2 cellular contexts compared by ENCODE assay signal in the genomic region with DNA sequence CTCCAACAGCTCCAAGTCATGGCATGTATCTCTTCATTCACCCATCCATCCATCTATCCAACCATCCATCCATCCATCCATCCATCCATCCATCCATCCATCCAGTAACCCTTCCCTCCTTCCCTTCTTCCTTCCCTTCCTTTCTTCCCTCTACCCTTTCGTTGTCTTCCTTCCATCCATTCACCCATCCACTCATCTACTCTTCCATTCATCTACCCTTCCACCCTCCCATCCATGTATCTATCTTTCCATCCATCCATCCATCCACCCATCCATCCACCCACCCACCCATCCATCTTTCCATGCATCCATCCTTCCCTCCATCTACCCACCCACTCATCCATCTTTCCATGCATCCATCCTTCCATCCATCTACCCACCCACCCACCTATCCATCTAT.
A peak's percentile ranks its signal among the peaks of the same experiment; 100 is the strongest.
TF ChIP-seq lines count a peak whose summit lies in the region.

No MANE protein-coding gene starts in this region.

TF ChIP-seq in HEK293, 187 proteins besides CTCF, POLR2A, EP300 and RAD21 (continued from another document):
- TF ChIP-seq YY1 (tag by site-specific recombination; IDR thresholded peaks at IDR 0.05), result no peak
- no peak for TF ChIP-seq GLIS2 (tag by site-specific recombination; IDR thresholded peaks at IDR 0.05)
- no peak for TF ChIP-seq SP2 (tag by site-specific recombination; IDR thresholded peaks at IDR 0.05)
- TF ChIP-seq ZNF843 (tag by site-specific recombination; IDR thresholded peaks at IDR 0.05), result no peak
- no peak for TF ChIP-seq ZNF629 (tag by site-specific recombination; IDR thresholded peaks at IDR 0.05)
- TF ChIP-seq ZNF521 (tag by site-specific recombination; IDR thresholded peaks at IDR 0.05), result 0 out of 2 replicates have a peak, but pooled peaks have one; percentile 47
- peak; percentile 70 for TF ChIP-seq ZBTB17 (tag by site-specific recombination; IDR thresholded peaks at IDR 0.05)
- TF ChIP-seq GLIS1 (tag by site-specific recombination; IDR thresholded peaks at IDR 0.05), result no peak
- TF ChIP-seq, protein P1, sequence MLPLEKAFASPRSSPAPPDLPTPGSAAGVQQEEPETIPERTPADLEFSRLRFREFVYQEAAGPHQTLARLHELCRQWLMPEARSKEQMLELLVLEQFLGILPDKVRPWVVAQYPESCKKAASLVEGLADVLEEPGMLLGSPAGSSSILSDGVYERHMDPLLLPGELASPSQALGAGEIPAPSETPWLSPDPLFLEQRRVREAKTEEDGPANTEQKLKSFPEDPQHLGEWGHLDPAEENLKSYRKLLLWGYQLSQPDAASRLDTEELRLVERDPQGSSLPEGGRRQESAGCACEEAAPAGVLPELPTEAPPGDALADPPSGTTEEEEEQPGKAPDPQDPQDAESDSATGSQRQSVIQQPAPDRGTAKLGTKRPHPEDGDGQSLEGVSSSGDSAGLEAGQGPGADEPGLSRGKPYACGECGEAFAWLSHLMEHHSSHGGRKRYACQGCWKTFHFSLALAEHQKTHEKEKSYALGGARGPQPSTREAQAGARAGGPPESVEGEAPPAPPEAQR (tag by site-specific recombination; IDR thresholded peaks at IDR 0.05), result no peak
- TF ChIP-seq YY2 (tag by site-specific recombination; IDR thresholded peaks at IDR 0.05), result 0 out of 2 replicates have a peak, but pooled peaks have one; percentile 20
- no peak for TF ChIP-seq ZNF747 (tag by site-specific recombination; IDR thresholded peaks at IDR 0.05)
- TF ChIP-seq ZNF473 (tag by site-specific recombination; IDR thresholded peaks at IDR 0.05), result no peak
- TF ChIP-seq ZNF248 (tag by site-specific recombination; IDR thresholded peaks at IDR 0.05), result no peak
- TF ChIP-seq, protein P2, sequence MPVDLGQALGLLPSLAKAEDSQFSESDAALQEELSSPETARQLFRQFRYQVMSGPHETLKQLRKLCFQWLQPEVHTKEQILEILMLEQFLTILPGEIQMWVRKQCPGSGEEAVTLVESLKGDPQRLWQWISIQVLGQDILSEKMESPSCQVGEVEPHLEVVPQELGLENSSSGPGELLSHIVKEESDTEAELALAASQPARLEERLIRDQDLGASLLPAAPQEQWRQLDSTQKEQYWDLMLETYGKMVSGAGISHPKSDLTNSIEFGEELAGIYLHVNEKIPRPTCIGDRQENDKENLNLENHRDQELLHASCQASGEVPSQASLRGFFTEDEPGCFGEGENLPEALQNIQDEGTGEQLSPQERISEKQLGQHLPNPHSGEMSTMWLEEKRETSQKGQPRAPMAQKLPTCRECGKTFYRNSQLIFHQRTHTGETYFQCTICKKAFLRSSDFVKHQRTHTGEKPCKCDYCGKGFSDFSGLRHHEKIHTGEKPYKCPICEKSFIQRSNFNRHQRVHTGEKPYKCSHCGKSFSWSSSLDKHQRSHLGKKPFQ (tag by site-specific recombination; IDR thresholded peaks at IDR 0.05), result no peak
- TF ChIP-seq, protein P3, sequence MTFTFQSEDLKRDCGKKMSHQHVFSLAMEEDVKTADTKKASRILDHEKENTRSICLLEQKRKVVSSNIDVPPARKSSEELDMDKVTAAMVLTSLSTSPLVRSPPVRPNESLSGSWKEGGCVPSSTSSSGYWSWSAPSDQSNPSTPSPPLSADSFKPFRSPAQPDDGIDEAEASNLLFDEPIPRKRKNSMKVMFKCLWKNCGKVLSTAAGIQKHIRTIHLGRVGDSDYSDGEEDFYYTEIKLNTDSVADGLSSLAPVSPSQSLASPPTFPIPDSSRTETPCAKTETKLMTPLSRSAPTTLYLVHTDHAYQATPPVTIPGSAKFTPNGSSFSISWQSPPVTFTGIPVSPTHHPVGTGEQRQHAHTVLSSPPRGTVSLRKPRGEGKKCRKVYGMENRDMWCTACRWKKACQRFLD (tag by site-specific recombination; IDR thresholded peaks at IDR 0.05), result no peak
- peak; percentile 94 for TF ChIP-seq ZNF366 (tag by site-specific recombination; conservative IDR thresholded peaks at IDR 0.05)
- TF ChIP-seq ZNF394 (tag by site-specific recombination; IDR thresholded peaks at IDR 0.05; ENCODE audit: borderline replicate concordance), result no peak
- TF ChIP-seq ZNF311 (tag by site-specific recombination; IDR thresholded peaks at IDR 0.05; ENCODE audit: borderline replicate concordance), result 0 out of 2 replicates have a peak, but pooled peaks have one; percentile 79
- no peak for TF ChIP-seq ZNF16 (tag by site-specific recombination; IDR thresholded peaks at IDR 0.05; ENCODE audit: low read depth)
- TF ChIP-seq, protein P4, sequence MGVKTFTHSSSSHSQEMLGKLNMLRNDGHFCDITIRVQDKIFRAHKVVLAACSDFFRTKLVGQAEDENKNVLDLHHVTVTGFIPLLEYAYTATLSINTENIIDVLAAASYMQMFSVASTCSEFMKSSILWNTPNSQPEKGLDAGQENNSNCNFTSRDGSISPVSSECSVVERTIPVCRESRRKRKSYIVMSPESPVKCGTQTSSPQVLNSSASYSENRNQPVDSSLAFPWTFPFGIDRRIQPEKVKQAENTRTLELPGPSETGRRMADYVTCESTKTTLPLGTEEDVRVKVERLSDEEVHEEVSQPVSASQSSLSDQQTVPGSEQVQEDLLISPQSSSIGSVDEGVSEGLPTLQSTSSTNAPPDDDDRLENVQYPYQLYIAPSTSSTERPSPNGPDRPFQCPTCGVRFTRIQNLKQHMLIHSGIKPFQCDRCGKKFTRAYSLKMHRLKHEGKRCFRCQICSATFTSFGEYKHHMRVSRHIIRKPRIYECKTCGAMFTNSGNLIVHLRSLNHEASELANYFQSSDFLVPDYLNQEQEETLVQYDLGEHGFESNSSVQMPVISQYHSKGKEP (tag by site-specific recombination; IDR thresholded peaks at IDR 0.05), result no peak

TF ChIP-seq in K562, 482 proteins besides CTCF, POLR2A, EP300 and RAD21 (continued from another document):
- TF ChIP-seq, protein P5, sequence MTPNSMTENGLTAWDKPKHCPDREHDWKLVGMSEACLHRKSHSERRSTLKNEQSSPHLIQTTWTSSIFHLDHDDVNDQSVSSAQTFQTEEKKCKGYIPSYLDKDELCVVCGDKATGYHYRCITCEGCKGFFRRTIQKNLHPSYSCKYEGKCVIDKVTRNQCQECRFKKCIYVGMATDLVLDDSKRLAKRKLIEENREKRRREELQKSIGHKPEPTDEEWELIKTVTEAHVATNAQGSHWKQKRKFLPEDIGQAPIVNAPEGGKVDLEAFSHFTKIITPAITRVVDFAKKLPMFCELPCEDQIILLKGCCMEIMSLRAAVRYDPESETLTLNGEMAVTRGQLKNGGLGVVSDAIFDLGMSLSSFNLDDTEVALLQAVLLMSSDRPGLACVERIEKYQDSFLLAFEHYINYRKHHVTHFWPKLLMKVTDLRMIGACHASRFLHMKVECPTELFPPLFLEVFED (CRISPR knock-in tag; conservative IDR thresholded peaks at IDR 0.05), result 0 out of 2 replicates have a peak, but pooled peaks have one; percentile 57
- TF ChIP-seq KAT8 (IDR thresholded peaks at IDR 0.05; ENCODE audit: low read depth), result no peak
